11 cellular contexts compared by ENCODE assay signal in genomic region chr2:223950448-223951347, GRCh38. TPM values are rescaled to one million over a fixed set of nuclear protein-coding genes. Genes with fewer than 3 reads are reported as not detected.
DNase-seq lines count a peak whose midpoint lies in the region; ATAC-seq and TF ChIP-seq lines count a peak whose summit lies in the region.
"Had no signal": no experiment of that assay in that cellular context is flagged by ENCODE, and none has a peak within 500 bp of the region (broad histone marks: within the 10 kb centered on the region; RNA-seq: fewer than 3 reads in every experiment).

No MANE protein-coding gene starts in this region.

- peaks cover 2% of the 10 kb centered on the region for H3K9me3 Mint-ChIP-seq in activated naive CD8-positive, alpha-beta T cell treated with anti-CD3 and anti-CD28 coated beads for 36 hours
- H3K9me3 Mint-ChIP-seq in naive B cell: no peaks in the 10 kb centered on the region

- no peaks in the 10 kb centered on the region for H3K27me3 ChIP-seq in GM06990 (replicated peaks; ENCODE audit: control insufficient read depth, insufficient read depth, low read length)

- in situ Hi-C loops in ACHN (cut with HindIII; ENCODE audit: low pct_ligation_motif_present, low pct_unique_long_range_greater_than_20kb, low sequenced_read_pairs): no loop called here

- TF ChIP-seq CTCF in GM06990 (IDR thresholded peaks at IDR 0.05; ENCODE audit: insufficient read depth, low read length, poor library complexity, severe bottlenecking): no peak

- no peaks in the 10 kb centered on the region for H3K36me3 ChIP-seq in GM06990 (ENCODE audit: control insufficient read depth, insufficient read depth, low read length)

- H3K4me3 Mint-ChIP-seq in activated naive CD8-positive, alpha-beta T cell treated with anti-CD3 and anti-CD28 coated beads for 36 hours: no peak overlapping the region
- peak overlapping the region in 7 of 8 donors; percentile 39 to 84 (median 56) for H3K4me3 Mint-ChIP-seq in naive B cell

- DNase-seq in GM06990 (ENCODE audit: extremely low read depth, insufficient read length) (no peak), NCI-H187 (lab: John Stamatoyannopoulos, UW) (peak; percentile 2 to 7), naive B cell (no peak), NCI-H446 (lab: John Stamatoyannopoulos, UW) (no peak), ACHN (no peak)
- DNase-seq in activated naive CD8-positive, alpha-beta T cell treated with anti-CD3 and anti-CD28 coated beads for 36 hours: no peak
- DNase-seq: Calu3, NCI-H1436, T1000 had no signal

- H3K4me1 Mint-ChIP-seq in activated naive CD8-positive, alpha-beta T cell treated with anti-CD3 and anti-CD28 coated beads for 36 hours: peaks cover 63% of the 10 kb centered on the region
- peaks cover 27 to 51% (median 35%) of the 10 kb centered on the region in 3 donors for H3K4me1 Mint-ChIP-seq in naive B cell

- H3K36me3 Mint-ChIP-seq in activated naive CD8-positive, alpha-beta T cell treated with anti-CD3 and anti-CD28 coated beads for 36 hours: no peaks in the 10 kb centered on the region
- H3K36me3 Mint-ChIP-seq in naive B cell: no peaks in the 10 kb centered on the region

- ATAC-seq in naive B cell (ENCODE audit: low read depth in 2 of 2) (no peak), GM18520 (IDR thresholded peaks at IDR 0.05; ENCODE audit: unreplicated experiment) (no peak), HG03439 (IDR thresholded peaks at IDR 0.05; ENCODE audit: unreplicated experiment) (no peak)

- peak overlapping the region; percentile 91 for H3K27ac Mint-ChIP-seq in activated naive CD8-positive, alpha-beta T cell treated with anti-CD3 and anti-CD28 coated beads for 36 hours
- peak overlapping the region in 4 of 6 donors; percentile 59 to 94 (median 82) for H3K27ac Mint-ChIP-seq in naive B cell

- H3K27me3 Mint-ChIP-seq in activated naive CD8-positive, alpha-beta T cell treated with anti-CD3 and anti-CD28 coated beads for 36 hours: no peaks in the 10 kb centered on the region
- no peaks in the 10 kb centered on the region for H3K27me3 Mint-ChIP-seq in naive B cell

- peak overlapping the region; percentile 16 for H3K4me3 ChIP-seq in GM06990 (replicated peaks; ENCODE audit: low read depth, low read length)

RNA-seq across cellular contexts. Expression of gene WDFY1, which starts 5.6 kb away (rescaled TPM):
- 10 to 100 TPM; 24.4 to 26.7 TPM for total RNA-seq in activated naive CD8-positive, alpha-beta T cell treated with anti-CD3 and anti-CD28 coated beads for 36 hours
- 10 to 100 TPM; 12.6 to 39.2 (median 25.3) TPM for polyA plus RNA-seq in naive B cell (ENCODE audit: low read depth in 6 of 6)

RNA-seq across cellular contexts. Expression of gene MRPL44, which starts 6.6 kb away (rescaled TPM):
- 10 to 100 TPM; 51.0 to 53.0 TPM for total RNA-seq in activated naive CD8-positive, alpha-beta T cell treated with anti-CD3 and anti-CD28 coated beads for 36 hours
- 10 to 100 TPM; 34.4 to 52.3 (median 38.6) TPM for polyA plus RNA-seq in naive B cell (ENCODE audit: low read depth in 6 of 6)

Comparison
In these comparisons a context has a peak if more than half of its experiments do, and no peak if none do; other contexts are left out.
1. DNase-seq: peak in NCI-H187 (2 of 2); none in GM06990 (single experiment), activated naive CD8-positive, alpha-beta T cell treated with anti-CD3 and anti-CD28 coated beads for 36 hours (single experiment), naive B cell (single experiment), NCI-H446 (0 of 2) and ACHN (single experiment).